In the genomic region with DNA sequence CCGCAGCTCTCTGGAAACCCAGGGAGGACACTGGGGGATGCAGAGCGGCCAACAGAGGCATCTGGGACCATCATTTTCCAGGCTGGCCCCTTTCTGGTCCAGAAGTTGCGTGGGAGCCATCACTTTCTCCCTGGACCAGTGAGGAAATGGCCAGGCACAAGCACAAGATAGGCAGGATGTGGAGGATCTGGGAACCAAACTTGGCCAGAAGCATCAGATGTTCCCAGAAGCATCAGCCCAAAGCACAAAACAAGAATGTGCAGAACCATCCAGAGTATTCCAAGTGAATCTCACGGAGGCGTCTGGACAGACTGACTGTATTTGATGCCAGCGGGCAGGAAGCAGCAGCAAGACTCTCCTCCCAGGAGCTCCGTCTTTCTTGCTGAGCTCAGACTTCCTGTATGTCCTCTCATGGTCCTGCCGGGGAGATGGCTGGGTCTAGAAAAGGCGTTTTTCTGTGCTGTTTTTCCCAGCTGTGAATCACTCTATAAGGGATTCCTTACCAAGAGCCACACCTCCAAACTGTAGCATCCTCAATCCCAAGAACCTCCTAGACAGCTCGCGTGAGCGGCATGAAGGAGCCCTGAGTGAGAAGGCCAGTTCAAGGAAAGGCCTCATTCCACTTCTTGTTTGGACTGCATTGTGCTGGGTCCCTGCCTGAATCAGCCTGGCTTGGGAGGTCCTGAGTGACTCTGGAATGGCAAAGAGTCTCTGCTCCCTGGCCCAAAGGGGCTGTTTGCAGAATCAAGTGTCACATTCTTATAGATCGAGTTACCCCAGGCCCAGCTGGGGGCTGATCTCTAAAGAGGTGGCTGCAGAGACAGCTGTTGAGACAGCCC, we compare ENCODE assay signal across 11 cellular contexts. TPM values are rescaled to one million over a fixed set of nuclear protein-coding genes. Genes with fewer than 3 reads are reported as not detected.
DNase-seq lines count a peak whose midpoint lies in the region; ATAC-seq and TF ChIP-seq lines count a peak whose summit lies in the region.
"Had no signal": no experiment of that assay in that cellular context is flagged by ENCODE, and none has a peak within 500 bp of the region (broad histone marks: within the 10 kb centered on the region; RNA-seq: fewer than 3 reads in every experiment).

No MANE protein-coding gene starts in this region.

- H3K4me1 ChIP-seq in H9 (ENCODE audit: insufficient read depth, low read length) (peaks cover 6% of the 10 kb centered on the region; the same call in 1 of the 2 replicates), stomach smooth muscle (ENCODE audit: control insufficient read depth, insufficient read depth, low read length) (peaks cover 46% of the 10 kb centered on the region)
- H3K4me1 ChIP-seq: pancreas had no signal

- H3K9me3 ChIP-seq in H9 (ENCODE audit: control insufficient read depth, low read depth, low read length) (no peaks in the 10 kb centered on the region), stomach smooth muscle (ENCODE audit: control insufficient read depth in 2 of 2, low read length in 2 of 2) (no peaks in the 10 kb centered on the region)
- H3K9me3 ChIP-seq: pancreas had no signal

- H4K5ac ChIP-seq in H9 (ENCODE audit: insufficient read length, low read depth, low read length): no peak overlapping the region

- no peak overlapping the region for H2AFZ ChIP-seq in H9 (ENCODE audit: low read length)

- no peak overlapping the region for H2BK15ac ChIP-seq in H9 (ENCODE audit: low read depth, low read length)

- ATAC-seq in HG03095 (IDR thresholded peaks at IDR 0.05; ENCODE audit: unreplicated experiment): no peak
- no peak for ATAC-seq in HG02970 (IDR thresholded peaks at IDR 0.05; ENCODE audit: low FRiP score, unreplicated experiment)
- no peak for ATAC-seq in HG03039 (IDR thresholded peaks at IDR 0.05; ENCODE audit: unreplicated experiment)

- H3K27ac ChIP-seq in H9 (ENCODE audit: insufficient read length, low read depth, low read length) (no peak overlapping the region), stomach smooth muscle (ENCODE audit: low read length) (peak overlapping the region; percentile 98)
- H3K27ac ChIP-seq: pancreas had no signal

- no CpG with 5 or more reads among the region's 13 CpGs for WGBS in H9 (ENCODE audit: extremely low coverage, insufficient read length, low lambda C conversion rate)

- DNase-seq in H9 (peak; percentile 45), cardiac fibroblast (ENCODE audit: low read depth in 2 of 2) (peak; percentile 52 to 82), left kidney (ENCODE audit: low read depth, low spot score) (peak; percentile 88)
- no peak for DNase-seq in activated CD4-positive, alpha-beta T cell treated with anti-CD3 and anti-CD28 coated beads for 4 hours
- DNase-seq: activated effector memory CD4-positive, alpha-beta T cell treated with anti-CD3 and anti-CD28 coated beads, Interleukin-2, amount 50 U/mL, for 16 hours; glutamatergic neuron had no signal

- H3K14ac ChIP-seq in H9 (ENCODE audit: insufficient read depth, low read length): no peak overlapping the region

- H4K91ac ChIP-seq in H9 (ENCODE audit: insufficient read length, low read depth, low read length): no peak overlapping the region

- H3K18ac ChIP-seq in H9 (ENCODE audit: insufficient read length, low read depth, low read length): no peak overlapping the region

- no peak overlapping the region for H3K4me3 ChIP-seq in cardiac fibroblast (replicated peaks in 1 of 2; ENCODE audit: low read depth in 2 of 2, low read length in 2 of 2)
- no peak overlapping the region for H3K4me3 ChIP-seq in stomach smooth muscle (ENCODE audit: low read length in 2 of 2)
- H3K4me3 ChIP-seq: pancreas had no signal

- H3K27me3 Mint-ChIP-seq in H9 (ENCODE audit: low read depth): no peaks in the 10 kb centered on the region

- no peak overlapping the region for H3T11ph ChIP-seq in H9 (ENCODE audit: low read length)

- H3K9ac ChIP-seq in H9 (ENCODE audit: extremely low read depth, insufficient read length, low read length) (no peak overlapping the region), stomach smooth muscle (ENCODE audit: low read length in 2 of 2) (peak overlapping the region in 1 of 2 donors; percentile 47)

- no peak overlapping the region for H3K56ac ChIP-seq in H9 (ENCODE audit: insufficient read length, low read depth, low read length)

- H4K8ac ChIP-seq in H9 (replicated peaks; ENCODE audit: insufficient read length, low read depth, low read length): no peak overlapping the region

- H3K36me3 Mint-ChIP-seq in H9 (ENCODE audit: insufficient read depth in 1 of 3, low read depth in 3 of 3): peaks cover 5 to 15% (median 12%) of the 10 kb centered on the region in 3 experiments; a peak in 6 of 7 replicates

- no peak overlapping the region for H2BK5ac ChIP-seq in H9 (ENCODE audit: insufficient read length, low read length)

- no peaks in the 10 kb centered on the region for H3K23me2 ChIP-seq in H9 (ENCODE audit: insufficient read length, low read depth, low read length, poor library complexity, severe bottlenecking)

- no peak overlapping the region for H3K4me2 ChIP-seq in H9 (ENCODE audit: insufficient read depth, insufficient read length, low read length)

- H2AK5ac ChIP-seq in H9 (ENCODE audit: insufficient read length, low read length): no peak overlapping the region

- H3K79me1 ChIP-seq in H9 (ENCODE audit: insufficient read depth, low read depth, low read length, poor library complexity, severe bottlenecking): no peaks in the 10 kb centered on the region

- H3K27ac Mint-ChIP-seq in H9: peak overlapping the region in 2 of 3 experiments; percentile 44 to 83; a peak in 2 of 7 replicates

- no peak overlapping the region for H3K4ac ChIP-seq in H9 (ENCODE audit: low read depth, low read length)

- H3K4me1 Mint-ChIP-seq in H9: peaks cover 28 to 29% of the 10 kb centered on the region in 2 experiments

- peaks cover 5 to 8% of the 10 kb centered on the region in 2 donors for H3K36me3 ChIP-seq in stomach smooth muscle (ENCODE audit: control insufficient read depth in 2 of 2, insufficient read depth in 2 of 2, low read length in 2 of 2)

- no peaks in the 10 kb centered on the region for H3K27me3 ChIP-seq in H9 (ENCODE audit: insufficient read depth, low read length)
- no peaks in the 10 kb centered on the region for H3K27me3 ChIP-seq in stomach smooth muscle (ENCODE audit: control insufficient read depth in 1 of 2, insufficient read depth in 2 of 2, low read length in 2 of 2)
- H3K27me3 ChIP-seq: pancreas had no signal

- H3K79me2 ChIP-seq in H9 (ENCODE audit: insufficient read depth, low read length): no peaks in the 10 kb centered on the region

- H3K23ac ChIP-seq in H9 (ENCODE audit: insufficient read length, low read depth, low read length): no peak overlapping the region

- no peaks in the 10 kb centered on the region for H4K20me1 ChIP-seq in H9 (ENCODE audit: control insufficient read depth, insufficient read depth, insufficient read length)

- H2BK120ac ChIP-seq in H9 (ENCODE audit: low read depth, low read length, poor library complexity, severe bottlenecking): no peak overlapping the region

- H3K4me3 Mint-ChIP-seq in H9: no peak overlapping the region

- no peak overlapping the region for H2BK20ac ChIP-seq in H9 (ENCODE audit: low read depth, low read length, poor library complexity, severe bottlenecking)

- no peaks in the 10 kb centered on the region for H3K9me3 Mint-ChIP-seq in H9

- TF ChIP-seq CTCF in H9 (conservative IDR thresholded peaks at IDR 0.05): no peak
- TF ChIP-seq CTCF in cardiac fibroblast (IDR thresholded peaks at IDR 0.05; ENCODE audit: low read depth, low read length): no peak

- H2BK12ac ChIP-seq in H9 (ENCODE audit: insufficient read length, low read depth, low read length): no peak overlapping the region

RNA-seq across cellular contexts. Expression of gene MTSS2, which starts 49.5 kb away (rescaled TPM):
- 41.0 and 42.5 TPM in 2 replicates for total RNA-seq in H9 (2021)

Comparison
In these comparisons a context has a peak if more than half of its experiments do, and no peak if none do; other contexts are left out.
1. DNase-seq: peak in H9 (single experiment), cardiac fibroblast (2 of 2) and left kidney (single experiment); none in activated CD4-positive, alpha-beta T cell treated with anti-CD3 and anti-CD28 coated beads for 4 hours (0 of 2).